Comparison of ENCODE assay signal across 24 cellular contexts in genomic region chr21:15559612-15560011, GRCh38.
DNase-seq lines count a peak whose midpoint lies in the region; ATAC-seq, FAIRE-seq and TF ChIP-seq lines count a peak whose summit lies in the region.
"Had no signal": no experiment of that assay in that cellular context is flagged by ENCODE, and none has a peak within 500 bp of the region (broad histone marks: within the 10 kb centered on the region; RNA-seq: fewer than 3 reads in every experiment).

No MANE protein-coding gene starts in this region.

- 44% methylated on average over 2 of the region's 2 CpGs for WGBS in right lobe of liver (ENCODE audit: insufficient coverage, low coverage, low lambda C conversion rate, missing lambda C conversion rate)
- WGBS in HepG2 (ENCODE audit: low lambda C conversion rate): 63% methylated on average over 2 of the region's 2 CpGs

- peak in 2 of 3 donors; percentile 23 to 66 for DNase-seq in right lobe of liver
- DNase-seq in HepG2 (ENCODE audit: low spot score): no peak
- peak; percentile 68 for DNase-seq in left lobe of liver (ENCODE audit: low spot score)
- peak; percentile 27 for DNase-seq in renal cortical epithelial cell (ENCODE audit: low read depth)
- DNase-seq in stimulated activated naive B cell treated with anti-CD40 and anti-IgM and Interleukin-4, amounts not matched to agents 10 μg/mL and 1 μg/mL and 100 μg/mL, for 72 hours: no peak
- DNase-seq in PC-3: no peak
- no peak for DNase-seq in type B pancreatic cell (ENCODE audit: extremely low spot score, unreplicated experiment)
- DNase-seq: AML-193; Caco-2; Calu3; CD4-positive, alpha-beta T cell; CD8-positive, alpha-beta T cell; DMS79 treated with DMSO at 0.1 percent for 48 hours; GF-D8 had no signal

- TF ChIP-seq CTCF in right lobe of liver (IDR thresholded peaks at IDR 0.05) (no peak), HepG2 (CRISPR knock-in tag; IDR thresholded peaks at IDR 0.05) (no peak), PC-3 (conservative IDR thresholded peaks at IDR 0.05; ENCODE audit: low read depth, low read length) (no peak), type B pancreatic cell (conservative IDR thresholded peaks at IDR 0.05) (no peak)

- H3K9me3 Mint-ChIP-seq in stimulated activated naive B cell treated with anti-CD40 and anti-IgM and Interleukin-4, amounts not matched to agents 10 μg/mL and 1 μg/mL and 100 μg/mL, for 72 hours: peaks cover 0 to 1% of the 10 kb centered on the region in 2 donors
- H3K9me3 Mint-ChIP-seq in type B pancreatic cell: peaks cover 9% of the 10 kb centered on the region
- H3K9me3 Mint-ChIP-seq: CD4-positive, alpha-beta T cell had no signal

- no peak overlapping the region for H3K4me2 ChIP-seq in HepG2 (ENCODE audit: low read depth, low read length)
- H3K4me2 ChIP-seq in PC-3 (ENCODE audit: low read length): no peak overlapping the region
- H3K4me2 ChIP-seq: A549; BLaER1 treated with 17β-estradiol and CSF1 and Interleukin-3, amounts not matched to agents 10 nM and 100 nM had no signal

- no peak overlapping the region for H3K4me3 Mint-ChIP-seq in stimulated activated naive B cell treated with anti-CD40 and anti-IgM and Interleukin-4, amounts not matched to agents 10 μg/mL and 1 μg/mL and 100 μg/mL, for 72 hours
- H3K4me3 Mint-ChIP-seq in type B pancreatic cell: no peak overlapping the region
- H3K4me3 Mint-ChIP-seq: B cell; CD4-positive, alpha-beta T cell; CD8-positive, alpha-beta T cell had no signal

- H3K4me1 ChIP-seq in right lobe of liver (no peaks in the 10 kb centered on the region), HepG2 (ENCODE audit: insufficient read depth, low read length) (no peaks in the 10 kb centered on the region), PC-3 (ENCODE audit: insufficient read depth, low read length) (no peaks in the 10 kb centered on the region)
- H3K4me1 ChIP-seq: A549; BLaER1 treated with 17β-estradiol and CSF1 and Interleukin-3, amounts not matched to agents 10 nM and 100 nM had no signal

- in situ Hi-C loops in HepG2 (cut with HindIII; ENCODE audit: extremely low pct_ligation_motif_present, low pct_unique_long_range_greater_than_20kb): no loop called here

- ATAC-seq in right lobe of liver (peak in 3 of 4 donors; percentile 77 to 91 (median 85)), HepG2 (no peak), left lobe of liver (peak; percentile 95), HG02642 (IDR thresholded peaks at IDR 0.05; ENCODE audit: poor library complexity, unreplicated experiment) (no peak), PC-3 (no peak)
- ATAC-seq in stimulated activated naive B cell treated with anti-CD40 and anti-IgM and Interleukin-4, amounts not matched to agents 10 μg/mL and 1 μg/mL and 100 μg/mL, for 72 hours (replicated peaks): peak; percentile 88 to 91
- ATAC-seq: A549; CD8-positive, alpha-beta T cell had no signal

- TF ChIP-seq EP300 in HepG2 (IDR thresholded peaks at IDR 0.05; ENCODE audit: low read depth in 2 of 2, low read length in 2 of 2) (no peak), HepG2 (CRISPR knock-in tag; IDR thresholded peaks at IDR 0.05; ENCODE audit: borderline replicate concordance) (no peak)

- H3K9ac ChIP-seq in HepG2 (ENCODE audit: insufficient read depth, low read depth, low read length) (no peak overlapping the region), PC-3 (ENCODE audit: low read length) (no peak overlapping the region)
- H3K9ac ChIP-seq: BLaER1 treated with 17β-estradiol and CSF1 and Interleukin-3, amounts not matched to agents 10 nM and 100 nM had no signal

- intact Hi-C loops in right lobe of liver (cut with DNase I) (no loop called here), HepG2 (cut with micrococcal nuclease; ENCODE audit: unreplicated experiment) (no loop called here), PC-3 (cut with micrococcal nuclease) (no loop called here)

- H3K4me3 ChIP-seq in right lobe of liver (no peak overlapping the region), HepG2 (replicated peaks in 1 of 3; ENCODE audit: insufficient read depth in 1 of 3, low read depth in 2 of 3, low read length in 3 of 3) (no peak overlapping the region), PC-3 (ENCODE audit: low read length) (no peak overlapping the region)
- H3K4me3 ChIP-seq: A549; BLaER1 treated with 17β-estradiol and CSF1 and Interleukin-3, amounts not matched to agents 10 nM and 100 nM had no signal

- H3K27me3 ChIP-seq in right lobe of liver (no peaks in the 10 kb centered on the region), HepG2 (ENCODE audit: control insufficient read depth in 1 of 2, insufficient read depth in 2 of 2, low read length in 2 of 2) (no peaks in the 10 kb centered on the region; a peak in 2 of 5 replicates), PC-3 (ENCODE audit: low read length) (no peaks in the 10 kb centered on the region)
- H3K27me3 ChIP-seq: BLaER1 treated with 17β-estradiol and CSF1 and Interleukin-3, amounts not matched to agents 10 nM and 100 nM had no signal

- no peak overlapping the region for H3K27ac ChIP-seq in right lobe of liver
- no peak overlapping the region for H3K27ac ChIP-seq in HepG2 (ENCODE audit: extremely low read length, insufficient read depth, low read length)
- no peak overlapping the region for H3K27ac ChIP-seq in PC-3 (ENCODE audit: low read length)
- H3K27ac ChIP-seq: 22Rv1; A549; BLaER1 treated with 17β-estradiol and CSF1 and Interleukin-3, amounts not matched to agents 10 nM and 100 nM; C4-2B had no signal

- no peak for FAIRE-seq in HepG2 (lab: Jason Lieb, UNC)
- FAIRE-seq: A549, D721Med, G401.6, GM12891, GM19239 had no signal

- H2AFZ ChIP-seq in HepG2 (ENCODE audit: low read length) (no peak overlapping the region), PC-3 (ENCODE audit: low read length) (no peak overlapping the region)

- H3F3A ChIP-seq in PC-3 (ENCODE audit: low read length, unreplicated experiment): no peaks in the 10 kb centered on the region

- H3K9me3 ChIP-seq in right lobe of liver (no peaks in the 10 kb centered on the region), HepG2 (ENCODE audit: low read length) (no peaks in the 10 kb centered on the region), PC-3 (ENCODE audit: low read length) (no peaks in the 10 kb centered on the region)
- H3K9me3 ChIP-seq: A549 had no signal

- H3K27me3 Mint-ChIP-seq in stimulated activated naive B cell treated with anti-CD40 and anti-IgM and Interleukin-4, amounts not matched to agents 10 μg/mL and 1 μg/mL and 100 μg/mL, for 72 hours: no peaks in the 10 kb centered on the region
- no peaks in the 10 kb centered on the region for H3K27me3 Mint-ChIP-seq in type B pancreatic cell

- POLR2A ChIA-PET in HepG2 (lab: Yijun Ruan, JAX) (no interaction called here), PC-3 (lab: Charles Lee; ENCODE audit: unreplicated experiment) (no interaction called here)

- H3K79me2 ChIP-seq in HepG2 (ENCODE audit: insufficient read depth, low read length) (no peaks in the 10 kb centered on the region), PC-3 (ENCODE audit: low read length) (no peaks in the 10 kb centered on the region)

- no peaks in the 10 kb centered on the region for H4K20me1 ChIP-seq in HepG2 (ENCODE audit: insufficient read depth, low read length)
- no peaks in the 10 kb centered on the region for H4K20me1 ChIP-seq in PC-3 (ENCODE audit: low read length)
- H4K20me1 ChIP-seq: BLaER1 treated with 17β-estradiol and CSF1 and Interleukin-3, amounts not matched to agents 10 nM and 100 nM had no signal

- peaks cover 14 to 27% of the 10 kb centered on the region in 2 donors for H3K4me1 Mint-ChIP-seq in stimulated activated naive B cell treated with anti-CD40 and anti-IgM and Interleukin-4, amounts not matched to agents 10 μg/mL and 1 μg/mL and 100 μg/mL, for 72 hours
- no peaks in the 10 kb centered on the region for H3K4me1 Mint-ChIP-seq in type B pancreatic cell (ENCODE audit: unreplicated experiment)
- H3K4me1 Mint-ChIP-seq: B cell had no signal

- H3K36me3 ChIP-seq in right lobe of liver (no peaks in the 10 kb centered on the region), HepG2 (replicated peaks in 1 of 2; ENCODE audit: control insufficient read depth in 1 of 2, insufficient read depth in 2 of 2, low read length in 2 of 2) (no peaks in the 10 kb centered on the region), PC-3 (ENCODE audit: low read depth, low read length) (no peaks in the 10 kb centered on the region)
- H3K36me3 ChIP-seq: BLaER1 treated with 17β-estradiol and CSF1 and Interleukin-3, amounts not matched to agents 10 nM and 100 nM had no signal

- BruUV-seq in HepG2 (replicated peaks; lab: Mats Ljungman, UMichigan) (no TSS peak), PC-3 (replicated peaks; lab: Mats Ljungman, UMichigan) (no TSS peak)

- no peak for TF ChIP-seq RAD21 in HepG2 (CRISPR knock-in tag; IDR thresholded peaks at IDR 0.05)

- peak overlapping the region; percentile 52 for H3K27ac Mint-ChIP-seq in stimulated activated naive B cell treated with anti-CD40 and anti-IgM and Interleukin-4, amounts not matched to agents 10 μg/mL and 1 μg/mL and 100 μg/mL, for 72 hours
- H3K27ac Mint-ChIP-seq in type B pancreatic cell: no peak overlapping the region
- H3K27ac Mint-ChIP-seq: B cell; CD4-positive, alpha-beta T cell; CD8-positive, alpha-beta T cell had no signal

- H3K36me3 Mint-ChIP-seq in stimulated activated naive B cell treated with anti-CD40 and anti-IgM and Interleukin-4, amounts not matched to agents 10 μg/mL and 1 μg/mL and 100 μg/mL, for 72 hours: no peaks in the 10 kb centered on the region
- no peaks in the 10 kb centered on the region for H3K36me3 Mint-ChIP-seq in type B pancreatic cell
- H3K36me3 Mint-ChIP-seq: CD8-positive, alpha-beta T cell had no signal

- CTCF ChIA-PET in HepG2 (lab: Yijun Ruan, JAX; ENCODE audit: low intra/inter-chr PET ratio, low total read pairs) (no interaction called here), PC-3 (lab: Charles Lee) (no interaction called here)

- no peak for TF ChIP-seq POLR2A in right lobe of liver (IDR thresholded peaks at IDR 0.05)
- no peak for TF ChIP-seq POLR2A in HepG2 (IDR thresholded peaks at IDR 0.05; ENCODE audit: insufficient read depth in 1 of 2, low read depth in 2 of 2, low read length in 2 of 2)

- H3K9me2 ChIP-seq in PC-3 (replicated peaks; ENCODE audit: low read length): no peaks in the 10 kb centered on the region

TF ChIP-seq in HepG2, 621 proteins besides CTCF, POLR2A, EP300 and RAD21 (continues in another document):
- no peak for TF ChIP-seq SMARCE1 (IDR thresholded peaks at IDR 0.05; ENCODE audit: borderline replicate concordance)
- TF ChIP-seq KLF9 (CRISPR knock-in tag; IDR thresholded peaks at IDR 0.05; ENCODE audit: low read depth): no peak
- no peak for TF ChIP-seq CBX5 (CRISPR knock-in tag; IDR thresholded peaks at IDR 0.05; ENCODE audit: borderline replicate concordance)
- no peak for TF ChIP-seq POLR2AphosphoS5 (IDR thresholded peaks at IDR 0.05; ENCODE audit: low read depth, low read length)
- no peak for TF ChIP-seq ARNT2 (CRISPR knock-in tag; IDR thresholded peaks at IDR 0.05; ENCODE audit: low read depth)
- no peak for TF ChIP-seq BATF2 (CRISPR knock-in tag; IDR thresholded peaks at IDR 0.05)
- no peak for TF ChIP-seq ZNF383 (CRISPR knock-in tag; IDR thresholded peaks at IDR 0.05; ENCODE audit: borderline replicate concordance)
- no peak for TF ChIP-seq FOXK2 (IDR thresholded peaks at IDR 0.05)

Comparison
In these comparisons a context has a peak if more than half of its experiments do, and no peak if none do; other contexts are left out.
1. ATAC-seq: peak in right lobe of liver (3 of 4), left lobe of liver (single experiment) and stimulated activated naive B cell treated with anti-CD40 and anti-IgM and Interleukin-4, amounts not matched to agents 10 μg/mL and 1 μg/mL and 100 μg/mL, for 72 hours (2 of 2); none in HepG2 (single experiment), HG02642 (single experiment) and PC-3 (single experiment).
2. DNase-seq: peak in right lobe of liver (2 of 3), left lobe of liver (single experiment) and renal cortical epithelial cell (single experiment); none in HepG2 (single experiment), stimulated activated naive B cell treated with anti-CD40 and anti-IgM and Interleukin-4, amounts not matched to agents 10 μg/mL and 1 μg/mL and 100 μg/mL, for 72 hours (single experiment), PC-3 (single experiment) and type B pancreatic cell (single experiment).